ENCODE assay signal across 8 cellular contexts in the genomic region with DNA sequence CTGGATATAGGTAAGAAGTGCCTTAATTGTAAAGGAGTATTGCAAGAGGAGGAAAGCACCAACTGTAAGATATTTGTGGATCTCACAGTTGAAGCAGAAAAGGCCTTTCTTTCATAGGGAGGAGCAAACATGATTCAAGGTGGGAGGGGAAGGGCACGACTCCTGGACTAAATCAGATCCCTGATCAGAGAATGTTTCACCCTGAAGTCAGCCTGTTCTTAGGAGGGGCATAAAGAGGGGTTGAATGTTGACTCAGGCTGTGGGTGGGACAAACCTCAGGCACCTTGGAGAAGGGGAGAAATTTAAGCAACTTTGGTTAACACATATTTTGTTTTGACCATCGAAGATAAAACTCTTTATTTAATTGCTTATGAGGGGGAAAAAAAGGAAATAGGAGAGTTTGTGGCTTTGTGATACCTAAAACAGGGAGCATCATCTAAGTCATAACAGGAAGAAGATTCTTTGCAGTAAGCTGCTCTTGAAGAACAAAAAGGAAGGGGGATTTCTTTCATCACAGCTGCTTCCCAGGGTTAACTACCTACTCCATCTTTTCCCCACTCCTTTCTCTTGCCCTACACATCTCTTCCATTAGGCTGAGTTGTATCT.
A peak's percentile ranks its signal among the peaks of the same experiment; 100 is the strongest.
DNase-seq lines count a peak whose midpoint lies in the region; ATAC-seq, FAIRE-seq and TF ChIP-seq lines count a peak whose summit lies in the region.
"Had no signal": no experiment of that assay in that cellular context is flagged by ENCODE, and none has a peak within 500 bp of the region (broad histone marks: within the 10 kb centered on the region; RNA-seq: fewer than 3 reads in every experiment).

No MANE protein-coding gene starts in this region.

- TF ChIP-seq CTCF in DND-41 (IDR thresholded peaks at IDR 0.05; ENCODE audit: borderline replicate concordance, extremely low read depth, low read length, poor library complexity, severe bottlenecking) (no peak), astrocyte (IDR thresholded peaks at IDR 0.05; ENCODE audit: insufficient read depth, low read depth, low read length) (no peak), natural killer cell (IDR thresholded peaks at IDR 0.05) (no peak), MM.1S (IDR thresholded peaks at IDR 0.05; ENCODE audit: low read length) (no peak)

- H3K9ac ChIP-seq in DND-41 (ENCODE audit: low read depth, low read length) (peak overlapping the region; percentile 91; the same call in 1 of the 2 replicates), HUES6 (ENCODE audit: low read length) (no peak overlapping the region), astrocyte (ENCODE audit: low read length) (no peak overlapping the region), MM.1S (ENCODE audit: low read length) (no peak overlapping the region)

- H3K4me3 ChIP-seq in DND-41 (ENCODE audit: low read depth in 1 of 2, low read length in 2 of 2) (peak overlapping the region in 1 of 2 experiments; percentile 84; a peak in 2 of 4 replicates), HUES6 (ENCODE audit: low read depth, low read length) (peak overlapping the region; percentile 97), astrocyte (ENCODE audit: insufficient read depth, low read depth, low read length) (no peak overlapping the region), MM.1S (ENCODE audit: low read length) (no peak overlapping the region)

- ATAC-seq in DND-41 (ENCODE audit: insufficient read depth, low read depth) (no peak), natural killer cell (peak in 2 of 3 donors; percentile 16 to 17), GM21786 (IDR thresholded peaks at IDR 0.05; ENCODE audit: unreplicated experiment) (no peak)
- ATAC-seq: Right ventricle myocardium inferior had no signal

- peaks cover 16% of the 10 kb centered on the region for H4K20me1 ChIP-seq in DND-41 (ENCODE audit: insufficient read depth, low read length)
- peaks cover 28% of the 10 kb centered on the region for H4K20me1 ChIP-seq in astrocyte (ENCODE audit: insufficient read depth, low read length)
- no peaks in the 10 kb centered on the region for H4K20me1 ChIP-seq in MM.1S (ENCODE audit: insufficient read depth, low read length)

- H3K9me2 ChIP-seq in MM.1S (replicated peaks; ENCODE audit: insufficient read depth, low read length): no peaks in the 10 kb centered on the region

- H3K4me3 Mint-ChIP-seq in astrocyte (ENCODE audit: unreplicated experiment) (peak overlapping the region; percentile 99), natural killer cell (peak overlapping the region; percentile 98)

- DNase-seq in DND-41 (no peak), astrocyte (ENCODE audit: low read depth) (no peak), natural killer cell (no peak), OCI-M1 (lab: John Stamatoyannopoulos, UW) (no peak), MM.1S (no peak)

- H3K27me3 ChIP-seq in DND-41 (ENCODE audit: insufficient read depth, low read length, poor library complexity): no peaks in the 10 kb centered on the region
- no peaks in the 10 kb centered on the region for H3K27me3 ChIP-seq in HUES6 (ENCODE audit: control insufficient read depth, insufficient read depth, low read length)
- no peaks in the 10 kb centered on the region for H3K27me3 ChIP-seq in astrocyte (ENCODE audit: insufficient read depth, low read length)
- H3K27me3 ChIP-seq in MM.1S (replicated peaks; ENCODE audit: insufficient read depth, low read length): no peaks in the 10 kb centered on the region

- H3K9me3 Mint-ChIP-seq in astrocyte (ENCODE audit: unreplicated experiment) (no peaks in the 10 kb centered on the region), natural killer cell (no peaks in the 10 kb centered on the region)

- H3K9me3 ChIP-seq in DND-41 (ENCODE audit: insufficient read depth, low read length, severe bottlenecking) (no peaks in the 10 kb centered on the region), HUES6 (ENCODE audit: control insufficient read depth, insufficient read depth, low read depth, low read length) (no peaks in the 10 kb centered on the region), astrocyte (ENCODE audit: insufficient read depth, low read depth, low read length) (no peaks in the 10 kb centered on the region), MM.1S (replicated peaks; ENCODE audit: insufficient read depth, low read length) (no peaks in the 10 kb centered on the region)

- H3K4me1 Mint-ChIP-seq in astrocyte (ENCODE audit: low read depth, unreplicated experiment) (peaks cover 12% of the 10 kb centered on the region), natural killer cell (peaks cover 60 to 70% of the 10 kb centered on the region in 2 donors)

- H3K36me3 Mint-ChIP-seq in astrocyte (ENCODE audit: low read depth, unreplicated experiment) (peaks cover 13% of the 10 kb centered on the region), natural killer cell (no peaks in the 10 kb centered on the region)

- no peaks in the 10 kb centered on the region for H3F3A ChIP-seq in MM.1S (ENCODE audit: insufficient read depth, low read length)

- H3K79me2 ChIP-seq in DND-41 (ENCODE audit: insufficient read depth, low read length): peaks cover 41% of the 10 kb centered on the region
- peaks cover 52% of the 10 kb centered on the region for H3K79me2 ChIP-seq in astrocyte (ENCODE audit: insufficient read depth, low read length)
- peaks cover 3% of the 10 kb centered on the region; the same call in 1 of the 2 replicates for H3K79me2 ChIP-seq in MM.1S (ENCODE audit: low read length)

- H3K4me2 ChIP-seq in DND-41 (ENCODE audit: insufficient read depth, low read length): peak overlapping the region; percentile 75
- H3K4me2 ChIP-seq in astrocyte (ENCODE audit: low read length): peak overlapping the region; percentile 94
- H3K4me2 ChIP-seq in MM.1S (ENCODE audit: low read depth, low read length): no peak overlapping the region

- H3K27ac Mint-ChIP-seq in astrocyte (ENCODE audit: unreplicated experiment): peak overlapping the region; percentile 22
- peak overlapping the region; percentile 93 to 99 for H3K27ac Mint-ChIP-seq in natural killer cell

- peak overlapping the region; percentile 41; the same call in 1 of the 2 replicates for H3K27ac ChIP-seq in DND-41 (ENCODE audit: low read length)
- H3K27ac ChIP-seq in HUES6 (ENCODE audit: low read depth, low read length): no peak overlapping the region
- H3K27ac ChIP-seq in astrocyte (ENCODE audit: low read depth, low read length): no peak overlapping the region
- no peak overlapping the region for H3K27ac ChIP-seq in MM.1S (ENCODE audit: low read length)

- H3K36me3 ChIP-seq in DND-41 (ENCODE audit: insufficient read depth, low read length) (peaks cover 30% of the 10 kb centered on the region), HUES6 (ENCODE audit: control insufficient read depth, insufficient read depth, low read length) (peaks cover 19% of the 10 kb centered on the region), astrocyte (ENCODE audit: insufficient read depth, low read length) (no peaks in the 10 kb centered on the region), MM.1S (replicated peaks; ENCODE audit: insufficient read depth, low read length) (no peaks in the 10 kb centered on the region)

- H2AFZ ChIP-seq in DND-41 (ENCODE audit: low read depth, low read length) (no peak overlapping the region), astrocyte (ENCODE audit: low read depth, low read length) (no peak overlapping the region), MM.1S (ENCODE audit: low read length) (no peak overlapping the region)

- H3K27me3 Mint-ChIP-seq in astrocyte (ENCODE audit: low read depth, unreplicated experiment): no peaks in the 10 kb centered on the region
- H3K27me3 Mint-ChIP-seq in natural killer cell (ENCODE audit: low read depth in 2 of 2): no peaks in the 10 kb centered on the region

- peaks cover 34% of the 10 kb centered on the region for H3K4me1 ChIP-seq in DND-41 (ENCODE audit: insufficient read depth, low read length)
- peaks cover 23% of the 10 kb centered on the region for H3K4me1 ChIP-seq in HUES6 (ENCODE audit: control insufficient read depth, insufficient read depth, low read length)
- H3K4me1 ChIP-seq in astrocyte (ENCODE audit: insufficient read depth, low read length): peaks cover 7% of the 10 kb centered on the region
- no peaks in the 10 kb centered on the region for H3K4me1 ChIP-seq in MM.1S (ENCODE audit: low read length)

- no peak for FAIRE-seq in astrocyte (lab: Jason Lieb, UNC)

- intact Hi-C loops in natural killer cell (cut with micrococcal nuclease): loop anchor here (2.0 to 10.0 kb wide), 5 partner anchors 14 to 530 kb away; partner anchors contain the start of genes ARMC5 and FUS

Comparison
In these comparisons a context has a peak if more than half of its experiments do, and no peak if none do; other contexts are left out.
1. ATAC-seq: peak in natural killer cell (2 of 3); none in DND-41 (single experiment) and GM21786 (single experiment).